In genomic region chr1:22527122-22527521, GRCh38 we compare ENCODE assay signal across 21 cellular contexts. TPM values are rescaled to one million over a fixed set of nuclear protein-coding genes. Genes with fewer than 3 reads are reported as not detected.
"Had no signal": no experiment of that assay in that cellular context is flagged by ENCODE, and none has a peak within 500 bp of the region (broad histone marks: within the 10 kb centered on the region; RNA-seq: fewer than 3 reads in every experiment).

No MANE protein-coding gene starts in this region.

- H3K27me3 ChIP-seq: spleen had no signal

- H3K27ac Mint-ChIP-seq: activated CD4-positive, alpha-beta memory T cell treated with anti-CD3 and anti-CD28 coated beads for 36 hours; activated naive CD8-positive, alpha-beta T cell treated with anti-CD3 and anti-CD28 coated beads, Interleukin-2, amount 10 ng/mL, durations not matched to agents 7 days and 5 days; T-helper 2 cell treated with Interferon-gamma antibody and Interleukin-4, amounts not matched to agents 5 μg/mL and 100 μg/mL, for 36 hours had no signal

- H3K4me1 Mint-ChIP-seq: activated naive CD8-positive, alpha-beta T cell treated with anti-CD3 and anti-CD28 coated beads, Interleukin-2, amount 10 ng/mL, durations not matched to agents 7 days and 5 days had no signal

- H3K27ac ChIP-seq: lower lobe of right lung, psoas muscle, spleen had no signal

- H3K9me3 ChIP-seq: lower lobe of right lung, mucosa of descending colon, psoas muscle, spleen had no signal

- DNase-seq: activated CD4-positive, alpha-beta memory T cell treated with anti-CD3 and anti-CD28 coated beads for 36 hours; activated CD4-positive, alpha-beta T cell treated with anti-CD3 and anti-CD28 coated beads for 1 hour; activated gamma-delta T cell treated with Interleukin-2 at 50 U/mL for 16 hours; activated naive CD8-positive, alpha-beta T cell treated with anti-CD3 and anti-CD28 coated beads, Interleukin-2, amount 10 ng/mL, durations not matched to agents 7 days and 5 days; activated T-cell treated with anti-CD3 and anti-CD28 coated beads, Interleukin-2, amount 50 U/mL, for 4 hours; effector CD8-positive, alpha-beta T cell; hippocampal formation; kidney glomerular epithelial cell; lower lobe of right lung; mucosa of descending colon; naive thymus-derived CD8-positive, alpha-beta T cell; occipital lobe; spleen; stimulated activated CD4-positive, alpha-beta T cell treated with anti-CD3 and anti-CD28 coated beads, Interleukin-1b, Interleukin-23, amount 100 ng/mL, for 48 hours; stimulated activated naive CD4-positive, alpha-beta T cell; trophoblast cell had no signal

- H3K4me1 ChIP-seq: psoas muscle had no signal

- H3K9me3 Mint-ChIP-seq: activated CD4-positive, alpha-beta memory T cell treated with anti-CD3 and anti-CD28 coated beads for 36 hours; activated naive CD8-positive, alpha-beta T cell treated with anti-CD3 and anti-CD28 coated beads, Interleukin-2, amount 10 ng/mL, durations not matched to agents 7 days and 5 days; activated T-cell treated with anti-CD3 and anti-CD28 coated beads, Interleukin-2, amount 50 U/mL, for 4 hours; naive thymus-derived CD8-positive, alpha-beta T cell; T-helper 2 cell treated with Interferon-gamma antibody and Interleukin-4, amounts not matched to agents 5 μg/mL and 100 μg/mL, for 36 hours had no signal

- H3K4me3 ChIP-seq: coronary artery, lower lobe of right lung, mucosa of descending colon, psoas muscle, spleen had no signal

- ATAC-seq: activated T-cell treated with anti-CD3 and anti-CD28 coated beads, Interleukin-2, amount 50 U/mL, for 4 hours; lower lobe of right lung; mucosa of descending colon; naive thymus-derived CD8-positive, alpha-beta T cell; psoas muscle; sciatic nerve had no signal

- H3K27me3 Mint-ChIP-seq: activated CD4-positive, alpha-beta memory T cell treated with anti-CD3 and anti-CD28 coated beads for 36 hours; activated naive CD8-positive, alpha-beta T cell treated with anti-CD3 and anti-CD28 coated beads, Interleukin-2, amount 10 ng/mL, durations not matched to agents 7 days and 5 days; naive thymus-derived CD8-positive, alpha-beta T cell had no signal

- H3K4me3 Mint-ChIP-seq: activated CD4-positive, alpha-beta memory T cell treated with anti-CD3 and anti-CD28 coated beads for 36 hours; activated naive CD8-positive, alpha-beta T cell treated with anti-CD3 and anti-CD28 coated beads, Interleukin-2, amount 10 ng/mL, durations not matched to agents 7 days and 5 days; activated T-cell treated with anti-CD3 and anti-CD28 coated beads, Interleukin-2, amount 50 U/mL, for 4 hours; naive thymus-derived CD8-positive, alpha-beta T cell; T-helper 2 cell treated with Interferon-gamma antibody and Interleukin-4, amounts not matched to agents 5 μg/mL and 100 μg/mL, for 36 hours had no signal

RNA-seq across cellular contexts. Expression of gene EPHA8, which starts 36.2 kb away (rescaled TPM):
- total RNA-seq: activated CD4-positive, alpha-beta memory T cell treated with anti-CD3 and anti-CD28 coated beads for 36 hours; activated naive CD8-positive, alpha-beta T cell treated with anti-CD3 and anti-CD28 coated beads, Interleukin-2, amount 10 ng/mL, durations not matched to agents 7 days and 5 days; activated T-cell treated with anti-CD3 and anti-CD28 coated beads, Interleukin-2, amount 50 U/mL, for 4 hours; epithelial cell of proximal tubule; lower lobe of right lung; mucosa of descending colon; naive thymus-derived CD8-positive, alpha-beta T cell; psoas muscle; sciatic nerve had no signal
- polyA plus RNA-seq: naive thymus-derived CD8-positive, alpha-beta T cell had no signal
